ENCODE assay signal across 1 cellular context in genomic region chr1:32327204-32327603, GRCh38.
TF ChIP-seq lines count a peak whose summit lies in the region.

No MANE protein-coding gene starts in this region.

TF ChIP-seq in GM12878, 131 proteins besides CTCF, POLR2A, EP300 and RAD21:
- no peak for TF ChIP-seq ASH2L (IDR thresholded peaks at IDR 0.05; ENCODE audit: borderline replicate concordance, low read depth)
- no peak for TF ChIP-seq JUND (IDR thresholded peaks at IDR 0.05; ENCODE audit: low read depth, low read length)
- TF ChIP-seq SIN3A (IDR thresholded peaks at IDR 0.05; ENCODE audit: low read depth, low read length), result no peak
- TF ChIP-seq TCF3 (IDR thresholded peaks at IDR 0.05; ENCODE audit: borderline replicate concordance, insufficient read depth, low read depth, low read length), result no peak
- TF ChIP-seq ZNF592 (IDR thresholded peaks at IDR 0.05), result no peak
- no peak for TF ChIP-seq TCF12 (IDR thresholded peaks at IDR 0.05; ENCODE audit: low read depth, low read length)
- no peak for TF ChIP-seq JUNB (IDR thresholded peaks at IDR 0.05)
- no peak for TF ChIP-seq TAF1 (IDR thresholded peaks at IDR 0.05; ENCODE audit: borderline replicate concordance, low read depth, low read length)
- no peak for TF ChIP-seq ZBED1 (IDR thresholded peaks at IDR 0.05; ENCODE audit: borderline replicate concordance)
- TF ChIP-seq POU2F2 (IDR thresholded peaks at IDR 0.05; ENCODE audit: borderline replicate concordance, low read depth, low read length), result no peak
- no peak for TF ChIP-seq FOXK2 (IDR thresholded peaks at IDR 0.05)
- TF ChIP-seq BCL3 (IDR thresholded peaks at IDR 0.05; ENCODE audit: borderline replicate concordance, insufficient read depth, low read depth, low read length, poor library complexity, severe bottlenecking), result no peak
TF ChIP-seq in GM12878: peak in this region for 0.
